Comparison of ENCODE assay signal across 1 cellular context in genomic region chr2:190320696-190321095, GRCh38.
TF ChIP-seq lines count a peak whose summit lies in the region.

No MANE protein-coding gene starts in this region.

TF ChIP-seq in K562, 482 proteins besides CTCF, POLR2A, EP300 and RAD21 (continued from another document):
- TF ChIP-seq, protein P1, sequence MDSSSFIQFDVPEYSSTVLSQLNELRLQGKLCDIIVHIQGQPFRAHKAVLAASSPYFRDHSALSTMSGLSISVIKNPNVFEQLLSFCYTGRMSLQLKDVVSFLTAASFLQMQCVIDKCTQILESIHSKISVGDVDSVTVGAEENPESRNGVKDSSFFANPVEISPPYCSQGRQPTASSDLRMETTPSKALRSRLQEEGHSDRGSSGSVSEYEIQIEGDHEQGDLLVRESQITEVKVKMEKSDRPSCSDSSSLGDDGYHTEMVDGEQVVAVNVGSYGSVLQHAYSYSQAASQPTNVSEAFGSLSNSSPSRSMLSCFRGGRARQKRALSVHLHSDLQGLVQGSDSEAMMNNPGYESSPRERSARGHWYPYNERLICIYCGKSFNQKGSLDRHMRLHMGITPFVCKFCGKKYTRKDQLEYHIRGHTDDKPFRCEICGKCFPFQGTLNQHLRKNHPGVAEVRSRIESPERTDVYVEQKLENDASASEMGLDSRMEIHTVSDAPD (CRISPR knock-in tag; IDR thresholded peaks at IDR 0.05), result no peak
- TF ChIP-seq HCFC1 (IDR thresholded peaks at IDR 0.05; ENCODE audit: low read depth, low read length) (no peak), TAL1 (IDR thresholded peaks at IDR 0.05) (no peak), ZKSCAN1 (IDR thresholded peaks at IDR 0.05; ENCODE audit: low read depth, low read length) (no peak), ZNF586 (CRISPR knock-in tag; conservative IDR thresholded peaks at IDR 0.05) (no peak), HMGXB4 (CRISPR knock-in tag; IDR thresholded peaks at IDR 0.05) (no peak), NELFE (IDR thresholded peaks at IDR 0.05; ENCODE audit: insufficient read depth, insufficient read length) (no peak), GTF2E2 (tag; IDR thresholded peaks at IDR 0.05) (0 out of 2 replicates have a peak, but pooled peaks have one; percentile 50), FUS (optimal IDR thresholded peaks at IDR 0.05; ENCODE audit: low read depth, low read length) (no peak), HNRNPLL (IDR thresholded peaks at IDR 0.05; ENCODE audit: low read depth, low read length, poor library complexity, severe bottlenecking) (no peak), MGA (IDR thresholded peaks at IDR 0.05) (peak; percentile 87), MXD1 (CRISPR knock-in tag; IDR thresholded peaks at IDR 0.05; ENCODE audit: borderline replicate concordance, poor library complexity, severe bottlenecking) (no peak), E2F6 (IDR thresholded peaks at IDR 0.05; ENCODE audit: borderline replicate concordance in 1 of 2, extremely low read depth in 1 of 2, insufficient read depth in 1 of 2, insufficient read length in 1 of 2, low read depth in 1 of 2, low read length in 1 of 2, poor library complexity in 1 of 2, severe bottlenecking in 1 of 2) (peak; percentile 13 to 64)
- TF ChIP-seq, protein P2, sequence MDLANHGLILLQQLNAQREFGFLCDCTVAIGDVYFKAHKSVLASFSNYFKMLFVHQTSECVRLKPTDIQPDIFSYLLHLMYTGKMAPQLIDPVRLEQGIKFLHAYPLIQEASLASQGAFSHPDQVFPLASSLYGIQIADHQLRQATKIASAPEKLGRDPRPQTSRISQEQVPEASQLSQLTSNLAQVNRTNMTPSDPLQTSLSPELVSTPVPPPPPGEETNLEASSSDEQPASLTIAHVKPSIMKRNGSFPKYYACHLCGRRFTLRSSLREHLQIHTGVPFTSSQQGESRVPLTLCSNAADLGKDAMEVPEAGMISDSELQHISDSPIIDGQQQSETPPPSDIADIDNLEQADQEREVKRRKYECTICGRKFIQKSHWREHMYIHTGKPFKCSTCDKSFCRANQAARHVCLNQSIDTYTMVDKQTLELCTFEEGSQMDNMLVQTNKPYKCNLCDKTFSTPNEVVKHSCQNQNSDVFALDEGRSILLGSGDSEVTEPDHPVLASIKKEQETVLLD (IDR thresholded peaks at IDR 0.05), result no peak
- TF ChIP-seq, protein P3, sequence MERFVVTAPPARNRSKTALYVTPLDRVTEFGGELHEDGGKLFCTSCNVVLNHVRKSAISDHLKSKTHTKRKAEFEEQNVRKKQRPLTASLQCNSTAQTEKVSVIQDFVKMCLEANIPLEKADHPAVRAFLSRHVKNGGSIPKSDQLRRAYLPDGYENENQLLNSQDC (CRISPR knock-in tag; IDR thresholded peaks at IDR 0.05), result no peak
- TF ChIP-seq, protein P4, sequence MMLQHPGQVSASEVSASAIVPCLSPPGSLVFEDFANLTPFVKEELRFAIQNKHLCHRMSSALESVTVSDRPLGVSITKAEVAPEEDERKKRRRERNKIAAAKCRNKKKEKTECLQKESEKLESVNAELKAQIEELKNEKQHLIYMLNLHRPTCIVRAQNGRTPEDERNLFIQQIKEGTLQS (IDR thresholded peaks at IDR 0.05), result peak; percentile 42; the same call in 1 of the 2 replicates
- TF ChIP-seq, protein P4 (CRISPR knock-in tag; conservative IDR thresholded peaks at IDR 0.05), result no peak
TF ChIP-seq in K562: peak in this region for 15.
